Comparison of ENCODE assay signal across 8 cellular contexts in genomic region chr7:5423844-5424688, GRCh38. TPM values are rescaled to one million over a fixed set of nuclear protein-coding genes. Genes with fewer than 3 reads are reported as not detected.
DNase-seq lines count a peak whose midpoint lies in the region; ATAC-seq and TF ChIP-seq lines count a peak whose summit lies in the region.

No MANE protein-coding gene starts in this region.

- peaks cover 55% of the 10 kb centered on the region for H3K27me3 Mint-ChIP-seq in IgD-negative memory B cell
- H3K27me3 Mint-ChIP-seq in activated naive CD8-positive, alpha-beta T cell treated with anti-CD3 and anti-CD28 coated beads for 36 hours = peaks cover 86% of the 10 kb centered on the region
- H3K27me3 Mint-ChIP-seq in nephron (ENCODE audit: low read depth) = no peaks in the 10 kb centered on the region

- DNase-seq in DMS79 treated with DMSO at 0.1 percent for 48 hours (lab: John Stamatoyannopoulos, UW) (peak; percentile 98), NT2/D1 (ENCODE audit: low read depth, low spot score) (peak; percentile 99), germinal center (ENCODE audit: low spot score) (peak; percentile 77), vagina (ENCODE audit: extremely low spot score in 2 of 2) (peak in 1 of 2 donors; percentile 98)
- no peak for DNase-seq in activated naive CD8-positive, alpha-beta T cell treated with anti-CD3 and anti-CD28 coated beads for 36 hours

- H3K4me1 ChIP-seq in NT2/D1 (ENCODE audit: insufficient read depth, insufficient read length) (peaks cover 18% of the 10 kb centered on the region), vagina (peaks cover 16% of the 10 kb centered on the region)

- H3K4me1 Mint-ChIP-seq in IgD-negative memory B cell = peaks cover 5 to 15% (median 11%) of the 10 kb centered on the region in 3 donors
- peaks cover 24% of the 10 kb centered on the region for H3K4me1 Mint-ChIP-seq in activated naive CD8-positive, alpha-beta T cell treated with anti-CD3 and anti-CD28 coated beads for 36 hours
- peaks cover 5% of the 10 kb centered on the region for H3K4me1 Mint-ChIP-seq in nephron

- H3K9me3 Mint-ChIP-seq in IgD-negative memory B cell (peaks cover 0 to 3% (median 0%) of the 10 kb centered on the region in 3 donors), nephron (no peaks in the 10 kb centered on the region)
- no peaks in the 10 kb centered on the region for H3K9me3 Mint-ChIP-seq in activated naive CD8-positive, alpha-beta T cell treated with anti-CD3 and anti-CD28 coated beads for 36 hours

- H3K27ac ChIP-seq in vagina = peak overlapping the region; percentile 100

- no peak for TF ChIP-seq CTCF in nephron (IDR thresholded peaks at IDR 0.05; ENCODE audit: unreplicated experiment in 3 of 3)
- TF ChIP-seq CTCF in vagina (IDR thresholded peaks at IDR 0.05) = no peak

- intact Hi-C loops in vagina (cut with DNase I) = loop anchor here (5.0 kb wide), 1 partner anchor 273 kb away; no protein-coding TSS in a partner anchor

- peak overlapping the region; percentile 74 for H3K9ac ChIP-seq in NT2/D1 (ENCODE audit: insufficient read length, low read depth)

- H3K27ac Mint-ChIP-seq in IgD-negative memory B cell = peak overlapping the region; percentile 89 to 95 (median 91)
- no peak overlapping the region for H3K27ac Mint-ChIP-seq in activated naive CD8-positive, alpha-beta T cell treated with anti-CD3 and anti-CD28 coated beads for 36 hours
- H3K27ac Mint-ChIP-seq in nephron = peak overlapping the region; percentile 100

- H3K27me3 ChIP-seq in NT2/D1 (ENCODE audit: insufficient read depth, insufficient read length) = peaks cover 80% of the 10 kb centered on the region
- no peaks in the 10 kb centered on the region for H3K27me3 ChIP-seq in vagina

- H3K36me3 Mint-ChIP-seq in IgD-negative memory B cell = no peaks in the 10 kb centered on the region
- no peaks in the 10 kb centered on the region for H3K36me3 Mint-ChIP-seq in activated naive CD8-positive, alpha-beta T cell treated with anti-CD3 and anti-CD28 coated beads for 36 hours
- H3K36me3 Mint-ChIP-seq in nephron (ENCODE audit: low read depth) = peaks cover 9% of the 10 kb centered on the region

- H3K4me3 Mint-ChIP-seq in IgD-negative memory B cell (peak overlapping the region; percentile 82 to 97 (median 88)), nephron (peak overlapping the region; percentile 91 to 96 (median 96))
- H3K4me3 Mint-ChIP-seq in activated naive CD8-positive, alpha-beta T cell treated with anti-CD3 and anti-CD28 coated beads for 36 hours = peak overlapping the region; percentile 65

- no peak for ATAC-seq in HG02642 (IDR thresholded peaks at IDR 0.05; ENCODE audit: poor library complexity, unreplicated experiment)

- H3K9me3 ChIP-seq in NT2/D1 (ENCODE audit: insufficient read depth, low read length) (no peaks in the 10 kb centered on the region), vagina (no peaks in the 10 kb centered on the region)

- peak in 1 of 2 donors; percentile 54 for TF ChIP-seq POLR2A in vagina (IDR thresholded peaks at IDR 0.05)

- H3K36me3 ChIP-seq in NT2/D1 (ENCODE audit: insufficient read depth, insufficient read length, low read length) (no peaks in the 10 kb centered on the region), vagina (no peaks in the 10 kb centered on the region)

- H3K4me3 ChIP-seq in NT2/D1 (ENCODE audit: insufficient read length, low read depth) (peak overlapping the region; percentile 61), vagina (peak overlapping the region; percentile 81 to 97)

RNA-seq across cellular contexts. Expression of gene TNRC18, which starts 0.4 kb away (rescaled TPM):
- 1.3 TPM for polyA plus RNA-seq in IgD-negative memory B cell
- 10 to 100 TPM; 47.6 to 48.0 TPM for total RNA-seq in activated naive CD8-positive, alpha-beta T cell treated with anti-CD3 and anti-CD28 coated beads for 36 hours
- total RNA-seq in vagina = 79.8 TPM
